In genomic region chr5:143826909-143827514, GRCh38 we compare ENCODE assay signal across 9 cellular contexts. TPM values are rescaled to one million over a fixed set of nuclear protein-coding genes. Genes with fewer than 3 reads are reported as not detected.
DNase-seq lines count a peak whose midpoint lies in the region; ATAC-seq, FAIRE-seq and TF ChIP-seq lines count a peak whose summit lies in the region.
"Had no signal": no experiment of that assay in that cellular context is flagged by ENCODE, and none has a peak within 500 bp of the region (broad histone marks: within the 10 kb centered on the region; RNA-seq: fewer than 3 reads in every experiment).

No MANE protein-coding gene starts in this region.

- H3K36me3 ChIP-seq in hepatocyte (replicated peaks; ENCODE audit: insufficient read depth, low read depth): no peaks in the 10 kb centered on the region

- WGBS in hepatocyte (ENCODE audit: low lambda C conversion rate, missing lambda C conversion rate): 56% methylated on average over 3 of the region's 3 CpGs

- FAIRE-seq in RCC 7860 (lab: Jason Lieb, UNC): no peak

- H3K4me1 ChIP-seq in hepatocyte (ENCODE audit: insufficient read depth): no peaks in the 10 kb centered on the region

- no peaks in the 10 kb centered on the region for H3K9me2 ChIP-seq in hepatocyte (replicated peaks; ENCODE audit: insufficient read depth)

- no peak for TF ChIP-seq CTCF in hepatocyte (IDR thresholded peaks at IDR 0.05; ENCODE audit: poor library complexity)

- DNase-seq in activated effector memory CD4-positive, alpha-beta T cell treated with anti-CD3 and anti-CD28 coated beads, Interleukin-2, amount 50 U/mL, for 16 hours: peak; percentile 68
- no peak for DNase-seq in activated effector memory CD4-positive, alpha-beta T cell treated with Interleukin-2 at 50 U/mL for 16 hours
- DNase-seq in NCI-H226: peak; percentile 8
- peak; percentile 19 for DNase-seq in hepatocyte (ENCODE audit: low spot score)
- no peak for DNase-seq in T1000 (lab: John Stamatoyannopoulos, UW)
- DNase-seq in RCC 7860 (ENCODE audit: low spot score): no peak
- DNase-seq in mesenteric fat pad (ENCODE audit: low spot score): no peak

- no peak overlapping the region for H3K27ac ChIP-seq in hepatocyte

- ATAC-seq in HG02943 (IDR thresholded peaks at IDR 0.05; ENCODE audit: low read depth, unreplicated experiment): peak; percentile 62

- no peaks in the 10 kb centered on the region for H3K79me2 ChIP-seq in hepatocyte

- no peaks in the 10 kb centered on the region for H3K27me3 ChIP-seq in hepatocyte

- no peaks in the 10 kb centered on the region for H4K20me1 ChIP-seq in hepatocyte (ENCODE audit: insufficient read depth, poor library complexity, severe bottlenecking)

- no peak overlapping the region for H3K4me3 ChIP-seq in hepatocyte

- H3K9me3 ChIP-seq in hepatocyte (ENCODE audit: low read depth): no peaks in the 10 kb centered on the region

- H3K4me2 ChIP-seq in hepatocyte: no peak overlapping the region

- no peak overlapping the region for H2AFZ ChIP-seq in hepatocyte

RNA-seq across cellular contexts. Expression of gene HMHB1, which starts 15.1 kb away (rescaled TPM):
- not detected in 2 replicates for total RNA-seq in hepatocyte
- not detected in 2 replicates for polyA plus RNA-seq in hepatocyte
- total RNA-seq in mesenteric fat pad: not detected
- total RNA-seq: CD4-positive, CD25-positive, alpha-beta regulatory T cell had no signal

Comparison
In these comparisons a context has a peak if more than half of its experiments do, and no peak if none do; other contexts are left out.
1. DNase-seq: peak in activated effector memory CD4-positive, alpha-beta T cell treated with anti-CD3 and anti-CD28 coated beads, Interleukin-2, amount 50 U/mL, for 16 hours (single experiment), NCI-H226 (single experiment) and hepatocyte (single experiment); none in activated effector memory CD4-positive, alpha-beta T cell treated with Interleukin-2 at 50 U/mL for 16 hours (single experiment), T1000 (single experiment), RCC 7860 (single experiment) and mesenteric fat pad (single experiment).